ENCODE assay signal across 19 cellular contexts in genomic region chr10:94485094-94485493, GRCh38.
DNase-seq lines count a peak whose midpoint lies in the region; ATAC-seq, FAIRE-seq and TF ChIP-seq lines count a peak whose summit lies in the region.
"Had no signal": no experiment of that assay in that cellular context is flagged by ENCODE, and none has a peak within 500 bp of the region (broad histone marks: within the 10 kb centered on the region; RNA-seq: fewer than 3 reads in every experiment).

No MANE protein-coding gene starts in this region.

- intact Hi-C loops in K562 (cut with micrococcal nuclease): no loop called here

- no peaks in the 10 kb centered on the region for H3K9me1 ChIP-seq in K562 (ENCODE audit: control insufficient read depth, insufficient read depth, low read length)

- H3K4me3 ChIP-seq in K562: no peak overlapping the region
- H3K4me3 ChIP-seq: BLaER1, GM23248 had no signal

- no peaks in the 10 kb centered on the region for H3K9me3 ChIP-seq in K562 (replicated peaks; ENCODE audit: control insufficient read depth, insufficient read depth, low read depth, low read length)

- no TSS peak for BruUV-seq in K562 (replicated peaks; lab: Mats Ljungman, UMichigan)

- no peaks in the 10 kb centered on the region for H3K36me3 ChIP-seq in K562 (ENCODE audit: control insufficient read depth, insufficient read depth, low read length)
- H3K36me3 ChIP-seq: BLaER1 had no signal

- FAIRE-seq in D721Med (lab: Jason Lieb, UNC): peak; percentile 58
- FAIRE-seq in H54 (lab: Jason Lieb, UNC): peak; percentile 84
- no peak for FAIRE-seq in K562 (lab: Jason Lieb, UNC)
- FAIRE-seq: GM12891, H1 had no signal

- TF ChIP-seq EP300 in K562 (IDR thresholded peaks at IDR 0.05; ENCODE audit: low read length): no peak

- H3K4me2 ChIP-seq in K562 (ENCODE audit: insufficient read depth, low read length): no peak overlapping the region
- H3K4me2 ChIP-seq: BLaER1 had no signal

- no peak overlapping the region for H2AFZ ChIP-seq in K562 (ENCODE audit: low read depth, low read length)
- H2AFZ ChIP-seq: GM23248 had no signal

- TF ChIP-seq POLR2A in H54 (IDR thresholded peaks at IDR 0.05; ENCODE audit: low read depth, low read length): no peak
- TF ChIP-seq POLR2A in K562 (conservative IDR thresholded peaks at IDR 0.05): no peak

- TF ChIP-seq CTCF in D721Med (IDR thresholded peaks at IDR 0.05; ENCODE audit: insufficient read depth, missing control alignments): no peak
- no peak for TF ChIP-seq CTCF in K562 (IDR thresholded peaks at IDR 0.05 in 2 of 3, conservative IDR thresholded peaks at IDR 0.05 in 1 of 3; ENCODE audit: insufficient read depth in 2 of 3, low read depth in 1 of 3, low read length in 3 of 3)

- DNase-seq in D721Med (ENCODE audit: insufficient read length, low spot score) (no peak), H54 (ENCODE audit: insufficient read length, low spot score) (no peak), K562 (ENCODE audit: extremely low read depth in 1 of 4, low spot score in 3 of 4) (no peak), DMS 273 (lab: John Stamatoyannopoulos, UW; ENCODE audit: unreplicated experiment) (no peak)
- DNase-seq: Caco-2; CD4-positive, CD25-positive, alpha-beta regulatory T cell; CD8-positive, alpha-beta T cell; DMS53; DMS79 treated with DMSO at 0.1 percent for 48 hours; GF-D8; GM23248; H9 had no signal

- H3K27me3 ChIP-seq in K562 (ENCODE audit: control insufficient read depth in 2 of 2, insufficient read depth in 2 of 2, low read length in 2 of 2): no peaks in the 10 kb centered on the region
- H3K27me3 ChIP-seq: BLaER1 had no signal

- H3K27ac ChIP-seq in K562 (ENCODE audit: extremely low read depth, low read depth, low read length): no peak overlapping the region
- H3K27ac ChIP-seq: BLaER1, C4-2B, GM23248 had no signal

- no peaks in the 10 kb centered on the region for H4K20me1 ChIP-seq in K562 (replicated peaks; ENCODE audit: control insufficient read depth, insufficient read depth, low read length)
- H4K20me1 ChIP-seq: BLaER1 had no signal

- no peaks in the 10 kb centered on the region for H3K79me2 ChIP-seq in K562 (ENCODE audit: control insufficient read depth, insufficient read depth, low read length)

- TF ChIP-seq RAD21 in K562 (CRISPR knock-in tag; conservative IDR thresholded peaks at IDR 0.05 in 1 of 2, IDR thresholded peaks at IDR 0.05 in 1 of 2): no peak

- POLR2A ChIA-PET in K562 (lab: Yijun Ruan, JAX): no interaction called here

- CTCF ChIA-PET in K562 (lab: Yijun Ruan, JAX; ENCODE audit: low intra/inter-chr PET ratio): no interaction called here

- H3K4me1 ChIP-seq in K562 (replicated peaks in 1 of 2; ENCODE audit: control insufficient read depth in 2 of 2, insufficient read depth in 2 of 2, low read length in 2 of 2): no peaks in the 10 kb centered on the region; a peak in 1 of 5 replicates
- H3K4me1 ChIP-seq: BLaER1 had no signal

- in situ Hi-C loops in K562 (cut with MboI): no loop called here

- no peak for ATAC-seq in K562
- no peak for ATAC-seq in GM21825 (IDR thresholded peaks at IDR 0.05; ENCODE audit: unreplicated experiment)
- ATAC-seq in HG03520 (IDR thresholded peaks at IDR 0.05; ENCODE audit: unreplicated experiment): no peak
- ATAC-seq: CD8-positive, alpha-beta T cell; HCT116 had no signal

- no peak overlapping the region for H3K9ac ChIP-seq in K562 (ENCODE audit: insufficient read depth in 1 of 2, low read depth in 2 of 2, low read length in 2 of 2)
- H3K9ac ChIP-seq: BLaER1, GM23248 had no signal

- 78% methylated on average over 1 of the region's 1 CpG for WGBS in K562 (ENCODE audit: insufficient coverage, low coverage, missing lambda C conversion rate)

TF ChIP-seq in K562, 482 proteins besides CTCF, POLR2A, EP300 and RAD21:
- TF ChIP-seq ZNF197 (CRISPR knock-in tag; IDR thresholded peaks at IDR 0.05; ENCODE audit: low read depth) (no peak), MYNN (IDR thresholded peaks at IDR 0.05) (peak; percentile 93), MYNN (CRISPR knock-in tag; IDR thresholded peaks at IDR 0.05) (no peak; the same call in 1 of the 2 replicates)
